In genomic region chr19:55605207-55605636, GRCh38 we compare ENCODE assay signal across 8 cellular contexts. TPM values are rescaled to one million over a fixed set of nuclear protein-coding genes. Genes with fewer than 3 reads are reported as not detected.
A peak's percentile ranks its signal among the peaks of the same experiment; 100 is the strongest.
DNase-seq lines count a peak whose midpoint lies in the region; ATAC-seq, FAIRE-seq and TF ChIP-seq lines count a peak whose summit lies in the region.

No MANE protein-coding gene starts in this region.

- no peak for TF ChIP-seq CTCF in nephron (IDR thresholded peaks at IDR 0.05; ENCODE audit: unreplicated experiment in 3 of 3)

- DNase-seq in EL (peak; percentile 99), H54 (ENCODE audit: insufficient read length, low spot score) (peak; percentile 100), LoVo (ENCODE audit: low spot score) (peak; percentile 96), RPMI8226 (peak; percentile 98), fibroblast of peridontal ligament (ENCODE audit: extremely low read depth) (peak; percentile 95)
- peak; percentile 99 for DNase-seq in stimulated activated naive CD4-positive, alpha-beta T cell treated with Interleukin-2 at 50 U/mL for 16 hours (lab: John Stamatoyannopoulos, UW)

- FAIRE-seq in H54 (lab: Jason Lieb, UNC), result no peak

- no peaks in the 10 kb centered on the region for H3K27me3 Mint-ChIP-seq in activated T-helper 17 cell treated with anti-CD3 and anti-CD28 coated beads, Interleukin-2, amount 50 U/mL, for 72 hours
- H3K27me3 Mint-ChIP-seq in nephron (ENCODE audit: low read depth), result no peaks in the 10 kb centered on the region

- H3K27ac Mint-ChIP-seq in activated T-helper 17 cell treated with anti-CD3 and anti-CD28 coated beads, Interleukin-2, amount 50 U/mL, for 72 hours, result peak overlapping the region; percentile 94
- peak overlapping the region; percentile 96 to 99 (median 98) for H3K27ac Mint-ChIP-seq in nephron

- no peak for TF ChIP-seq POLR2A in H54 (IDR thresholded peaks at IDR 0.05; ENCODE audit: low read depth, low read length)

- ATAC-seq in activated T-helper 17 cell treated with anti-CD3 and anti-CD28 coated beads, Interleukin-2, amount 50 U/mL, for 72 hours (replicated peaks), result peak; percentile 85

- H3K9me3 Mint-ChIP-seq in activated T-helper 17 cell treated with anti-CD3 and anti-CD28 coated beads, Interleukin-2, amount 50 U/mL, for 72 hours, result no peaks in the 10 kb centered on the region
- no peaks in the 10 kb centered on the region for H3K9me3 Mint-ChIP-seq in nephron

- H3K4me1 Mint-ChIP-seq in activated T-helper 17 cell treated with anti-CD3 and anti-CD28 coated beads, Interleukin-2, amount 50 U/mL, for 72 hours, result peaks cover 44% of the 10 kb centered on the region
- peaks cover 21% of the 10 kb centered on the region for H3K4me1 Mint-ChIP-seq in nephron

- peaks cover 44% of the 10 kb centered on the region for H3K36me3 Mint-ChIP-seq in activated T-helper 17 cell treated with anti-CD3 and anti-CD28 coated beads, Interleukin-2, amount 50 U/mL, for 72 hours (ENCODE audit: low read depth)
- peaks cover 28% of the 10 kb centered on the region for H3K36me3 Mint-ChIP-seq in nephron (ENCODE audit: low read depth)

- H3K4me3 Mint-ChIP-seq in activated T-helper 17 cell treated with anti-CD3 and anti-CD28 coated beads, Interleukin-2, amount 50 U/mL, for 72 hours, result peak overlapping the region; percentile 89
- H3K4me3 Mint-ChIP-seq in nephron, result peak overlapping the region; percentile 86 to 89 (median 87)

RNA-seq across cellular contexts. Expression of gene ZNF865, which starts 0.2 kb away (rescaled TPM):
- total RNA-seq in activated T-helper 17 cell treated with anti-CD3 and anti-CD28 coated beads, Interleukin-2, amount 50 U/mL, for 72 hours, result 10 to 100 TPM; 11.9 to 13.2 TPM

RNA-seq across cellular contexts. Expression of gene ZNF524, which starts 5.1 kb away (rescaled TPM):
- 10 to 100 TPM; 20.1 to 25.3 TPM for total RNA-seq in activated T-helper 17 cell treated with anti-CD3 and anti-CD28 coated beads, Interleukin-2, amount 50 U/mL, for 72 hours

RNA-seq across cellular contexts. Expression of gene FIZ1, which starts 5.9 kb away (rescaled TPM):
- total RNA-seq in activated T-helper 17 cell treated with anti-CD3 and anti-CD28 coated beads, Interleukin-2, amount 50 U/mL, for 72 hours, result 10 to 100 TPM in 1 of 2 donors, 1 to 10 TPM in 1; 8.7 to 12.9 TPM

RNA-seq across cellular contexts. Expression of gene ZNF784, which starts 19.1 kb away (rescaled TPM):
- total RNA-seq in activated T-helper 17 cell treated with anti-CD3 and anti-CD28 coated beads, Interleukin-2, amount 50 U/mL, for 72 hours, result 1 to 10 TPM; 4.6 to 5.3 TPM

RNA-seq across cellular contexts. Expression of gene ZNF579, which starts 24.6 kb away (rescaled TPM):
- 1 to 10 TPM; 4.7 to 6.5 TPM for total RNA-seq in activated T-helper 17 cell treated with anti-CD3 and anti-CD28 coated beads, Interleukin-2, amount 50 U/mL, for 72 hours

Comparison
In these comparisons a context has a peak if more than half of its experiments do, and no peak if none do; other contexts are left out.
1. Peak in every context shown above with its lines: DNase-seq and ATAC-seq.